In genomic region chr19:54517483-54517882, GRCh38 we compare ENCODE assay signal across 8 cellular contexts. TPM values are rescaled to one million over a fixed set of nuclear protein-coding genes. Genes with fewer than 3 reads are reported as not detected.
DNase-seq lines count a peak whose midpoint lies in the region; ATAC-seq and TF ChIP-seq lines count a peak whose summit lies in the region.

No MANE protein-coding gene starts in this region.

- H3K27ac ChIP-seq in CD4-positive, alpha-beta T cell (ENCODE audit: low read depth, low read length) = no peak overlapping the region
- no peak overlapping the region for H3K27ac ChIP-seq in mesenchymal stem cell (ENCODE audit: low read length, poor library complexity, severe bottlenecking)

- no peak overlapping the region for H3K4me3 ChIP-seq in mesenchymal stem cell (ENCODE audit: insufficient read depth in 1 of 2, low read depth in 1 of 2, low read length in 2 of 2)

- CTCF ChIA-PET in CD4-positive, alpha-beta T cell (lab: Charles Lee) = no interaction called here
- CTCF ChIA-PET in T-cell (lab: Charles Lee) = interaction anchor here in 1 of 2 donors (0.6 kb wide), 1 partner anchor 19 kb away, joined by 3 read pairs; no protein-coding TSS in a partner anchor
- CTCF ChIA-PET in MCF 10A (lab: Yijun Ruan, JAX) = no interaction called here

- no peak overlapping the region for H3K4me2 ChIP-seq in mesenchymal stem cell (ENCODE audit: low read length, poor library complexity, severe bottlenecking)

- peaks cover 9% of the 10 kb centered on the region for H3K27me3 ChIP-seq in CD4-positive, alpha-beta T cell (ENCODE audit: control insufficient read depth, insufficient read depth, low read length)
- no peaks in the 10 kb centered on the region for H3K27me3 ChIP-seq in mesenchymal stem cell (ENCODE audit: control insufficient read depth in 1 of 2, insufficient read depth in 1 of 2, low read length in 2 of 2)

- no peak overlapping the region for H2AK5ac ChIP-seq in mesenchymal stem cell (ENCODE audit: low read length, severe bottlenecking)

- H3K14ac ChIP-seq in mesenchymal stem cell (ENCODE audit: low read length in 2 of 2) = no peak overlapping the region

- H2AFZ ChIP-seq in mesenchymal stem cell (ENCODE audit: low read depth, low read length) = no peak overlapping the region

- H3K4me1 ChIP-seq in mesenchymal stem cell (ENCODE audit: control insufficient read depth, insufficient read depth, low read depth, low read length) = no peaks in the 10 kb centered on the region

- H3K9me3 Mint-ChIP-seq in CD4-positive, alpha-beta T cell = peaks cover 5% of the 10 kb centered on the region
- H3K9me3 Mint-ChIP-seq in T-cell (peaks cover 0 to 5% (median 4%) of the 10 kb centered on the region in 3 donors), MCF 10A (ENCODE audit: unreplicated experiment) (peaks cover 43% of the 10 kb centered on the region)

- DNase-seq in CD4-positive, alpha-beta T cell = peak; percentile 20 to 57 (median 35)
- DNase-seq in HUDEP-2 (lab: John Stamatoyannopoulos, UW; ENCODE audit: unreplicated experiment in 76 of 76) = peak in 57 of 76 experiments; percentile 10 to 73 (median 41)
- DNase-seq in T-cell = peak in 29 of 34 experiments; percentile 5 to 58 (median 40)
- peak; percentile 77 for DNase-seq in MCF 10A (ENCODE audit: unreplicated experiment)
- peak; percentile 7 for DNase-seq in mesenchymal stem cell

- peak; percentile 49 for ATAC-seq in CD4-positive, alpha-beta T cell (ENCODE audit: poor library complexity)
- ATAC-seq in T-cell (replicated peaks in 1 of 4) (peak in 1 of 4 experiments; percentile 51), HG02938 (IDR thresholded peaks at IDR 0.05; ENCODE audit: unreplicated experiment) (no peak), GM18511 (IDR thresholded peaks at IDR 0.05; ENCODE audit: unreplicated experiment) (no peak), HG02759 (IDR thresholded peaks at IDR 0.05; ENCODE audit: unreplicated experiment) (no peak)

- H4K91ac ChIP-seq in mesenchymal stem cell (ENCODE audit: low read length) = no peak overlapping the region

- H3K27ac Mint-ChIP-seq in CD4-positive, alpha-beta T cell = no peak overlapping the region
- no peak overlapping the region for H3K27ac Mint-ChIP-seq in T-cell
- no peak overlapping the region for H3K27ac Mint-ChIP-seq in MCF 10A (ENCODE audit: low read depth, unreplicated experiment)

- no peaks in the 10 kb centered on the region for H3K79me1 ChIP-seq in mesenchymal stem cell (replicated peaks; ENCODE audit: low read length, poor library complexity, severe bottlenecking)

- no peaks in the 10 kb centered on the region for H3K9me3 ChIP-seq in CD4-positive, alpha-beta T cell (ENCODE audit: control insufficient read depth, low read length)
- no peaks in the 10 kb centered on the region for H3K9me3 ChIP-seq in mesenchymal stem cell (ENCODE audit: control insufficient read depth, low read length)

- H2BK12ac ChIP-seq in mesenchymal stem cell (ENCODE audit: low read length in 2 of 2) = no peak overlapping the region

- no peak overlapping the region for H2BK15ac ChIP-seq in mesenchymal stem cell (ENCODE audit: low read depth, poor library complexity, severe bottlenecking)

- peaks cover 36% of the 10 kb centered on the region for H3K27me3 Mint-ChIP-seq in CD4-positive, alpha-beta T cell
- H3K27me3 Mint-ChIP-seq in T-cell = peaks cover 16 to 45% of the 10 kb centered on the region in 2 donors
- no peaks in the 10 kb centered on the region for H3K27me3 Mint-ChIP-seq in MCF 10A (ENCODE audit: insufficient read depth, unreplicated experiment)

- intact Hi-C loops in CD4-positive, alpha-beta T cell (cut with DNase I, micrococcal nuclease) = loop anchor here in 1 of 2 experiments (10.0 kb wide), 1 partner anchor 213 kb away; no protein-coding TSS in a partner anchor
- intact Hi-C loops in MCF 10A (cut with micrococcal nuclease) = no loop called here

- TF ChIP-seq CTCF in CD4-positive, alpha-beta T cell (IDR thresholded peaks at IDR 0.05) = no peak
- no peak for TF ChIP-seq CTCF in MCF 10A (IDR thresholded peaks at IDR 0.05; ENCODE audit: unreplicated experiment)

- no peak overlapping the region for H2BK120ac ChIP-seq in mesenchymal stem cell (ENCODE audit: low read depth, low read length)

- H3K4me1 Mint-ChIP-seq in CD4-positive, alpha-beta T cell (ENCODE audit: low read depth) = peaks cover 37% of the 10 kb centered on the region
- H3K4me1 Mint-ChIP-seq in T-cell (peaks cover 26 to 28% (median 26%) of the 10 kb centered on the region in 3 donors), MCF 10A (ENCODE audit: insufficient read depth, unreplicated experiment) (no peaks in the 10 kb centered on the region)

- no peak overlapping the region for H2BK5ac ChIP-seq in mesenchymal stem cell (ENCODE audit: low read depth, low read length, poor library complexity, severe bottlenecking)

- no peak overlapping the region for H3K9ac ChIP-seq in mesenchymal stem cell (ENCODE audit: low read length)

- H4K8ac ChIP-seq in mesenchymal stem cell (ENCODE audit: low read length) = no peak overlapping the region

- BruUV-seq in MCF 10A (replicated peaks; lab: Mats Ljungman, UMichigan) = no TSS peak

- 42% methylated on average over 3 of the region's 4 CpGs for WGBS in mesenchymal stem cell

- no peak overlapping the region for H3K23ac ChIP-seq in mesenchymal stem cell (ENCODE audit: low read length in 2 of 2)

- no peaks in the 10 kb centered on the region for H3K36me3 ChIP-seq in mesenchymal stem cell (ENCODE audit: control insufficient read depth in 1 of 2, insufficient read depth in 2 of 2, low read depth in 1 of 2, low read length in 2 of 2)

- H3K4me3 Mint-ChIP-seq in CD4-positive, alpha-beta T cell = no peak overlapping the region
- H3K4me3 Mint-ChIP-seq in T-cell (no peak overlapping the region), MCF 10A (ENCODE audit: unreplicated experiment) (no peak overlapping the region)

- no peak overlapping the region for H3K18ac ChIP-seq in mesenchymal stem cell (ENCODE audit: low read depth in 1 of 2, low read length in 2 of 2)

- no peaks in the 10 kb centered on the region for H3K36me3 Mint-ChIP-seq in CD4-positive, alpha-beta T cell (ENCODE audit: low read depth)
- H3K36me3 Mint-ChIP-seq in T-cell (no peaks in the 10 kb centered on the region), MCF 10A (ENCODE audit: insufficient read depth, unreplicated experiment) (no peaks in the 10 kb centered on the region)

- POLR2A ChIA-PET in CD4-positive, alpha-beta T cell (lab: Charles Lee) = no interaction called here
- POLR2A ChIA-PET in T-cell (lab: Charles Lee) (no interaction called here), MCF 10A (lab: Yijun Ruan, JAX) (interaction anchor here (0.6 kb wide), 1 partner anchor 69 kb away, joined by 3 read pairs; the partner anchor contains the start of gene LENG8)

- no peak overlapping the region for H3K4ac ChIP-seq in mesenchymal stem cell (ENCODE audit: low read depth in 1 of 2, low read length in 2 of 2)

RNA-seq across cellular contexts. Expression of gene LAIR2, which starts 14.9 kb away (rescaled TPM):
- total RNA-seq in CD4-positive, alpha-beta T cell = 1 to 10 TPM in 1 of 2 experiments, not detected in 1; 1.2 TPM
- total RNA-seq in T-cell (10 to 100 TPM in 1 of 5 donors, 1 to 10 TPM in 3, under 1 TPM in 1; 0.49 to 16.7 (median 1.3) TPM), MCF 10A (2022) (not detected in 2 replicates)
- not detected for polyA plus RNA-seq in mesenchymal stem cell (2013, experiment 1 of 2)
- polyA plus RNA-seq in mesenchymal stem cell (2013, experiment 2 of 2) = not detected

RNA-seq across cellular contexts. Expression of gene CDC42EP5, which starts 44.4 kb away (rescaled TPM):
- not detected for total RNA-seq in CD4-positive, alpha-beta T cell
- total RNA-seq in T-cell (under 1 TPM in 1 of 5 donors, not detected in 4; 0.43 TPM), MCF 10A (2022) (3.0 TPM in 2 replicates)
- 85.0 TPM for polyA plus RNA-seq in mesenchymal stem cell (2013, experiment 1 of 2)
- 94.3 TPM for polyA plus RNA-seq in mesenchymal stem cell (2013, experiment 2 of 2)

RNA-seq across cellular contexts. Expression of gene LENG9, which starts 53.9 kb away (rescaled TPM):
- total RNA-seq in CD4-positive, alpha-beta T cell = 1 to 10 TPM; 2.8 to 2.9 TPM
- total RNA-seq in T-cell (1 to 10 TPM; 2.2 to 7.9 (median 7.5) TPM), MCF 10A (2022) (6.9 and 9.3 TPM in 2 replicates)
- 2.7 TPM for polyA plus RNA-seq in mesenchymal stem cell (2013, experiment 1 of 2)
- 2.4 TPM for polyA plus RNA-seq in mesenchymal stem cell (2013, experiment 2 of 2)

RNA-seq across cellular contexts. Expression of gene LILRA2, which starts 56.1 kb away (rescaled TPM):
- under 1 TPM; 0.78 to 0.91 TPM for total RNA-seq in CD4-positive, alpha-beta T cell
- total RNA-seq in T-cell = under 1 TPM in 4 of 5 donors, not detected in 1; 0.16 to 0.47 (median 0.37) TPM
- not detected in 2 replicates for total RNA-seq in MCF 10A (2022)
- not detected for polyA plus RNA-seq in mesenchymal stem cell (2013, experiment 1 of 2)
- polyA plus RNA-seq in mesenchymal stem cell (2013, experiment 2 of 2) = not detected

Comparison
In these comparisons a context has a peak if more than half of its experiments do, and no peak if none do; other contexts are left out.
1. DNase-seq: peak in every context shown above with its lines; median percentile 77 in MCF 10A; 41 in HUDEP-2; 40 in T-cell; 35 in CD4-positive, alpha-beta T cell; 7 in mesenchymal stem cell.